In genomic region chr18:13447621-13448020, GRCh38 we compare ENCODE assay signal across 10 cellular contexts.
A peak's percentile ranks its signal among the peaks of the same experiment; 100 is the strongest.
DNase-seq lines count a peak whose midpoint lies in the region; ATAC-seq and TF ChIP-seq lines count a peak whose summit lies in the region.
"Had no signal": no experiment of that assay in that cellular context is flagged by ENCODE, and none has a peak within 500 bp of the region (broad histone marks: within the 10 kb centered on the region; RNA-seq: fewer than 3 reads in every experiment).

No MANE protein-coding gene starts in this region.

- H3K27ac ChIP-seq in mesodermal cell (ENCODE audit: low read depth, low read length, severe bottlenecking): peak overlapping the region; percentile 73

- ATAC-seq in GM21526 (IDR thresholded peaks at IDR 0.05; ENCODE audit: low FRiP score, unreplicated experiment): no peak

- no peaks in the 10 kb centered on the region for H3K36me3 Mint-ChIP-seq in brain
- H3K36me3 Mint-ChIP-seq in activated naive CD8-positive, alpha-beta T cell treated with anti-CD3 and anti-CD28 coated beads for 36 hours: peaks cover 5% of the 10 kb centered on the region

- H3K4me1 Mint-ChIP-seq in brain: peaks cover 21% of the 10 kb centered on the region
- H3K4me1 Mint-ChIP-seq in activated naive CD8-positive, alpha-beta T cell treated with anti-CD3 and anti-CD28 coated beads for 36 hours: peaks cover 36% of the 10 kb centered on the region

- H3K4me1 ChIP-seq in mesodermal cell (ENCODE audit: control insufficient read depth, insufficient read depth, low read length, poor library complexity, severe bottlenecking): peaks cover 29% of the 10 kb centered on the region

- H3K9me3 ChIP-seq in MG63: no peaks in the 10 kb centered on the region
- no peaks in the 10 kb centered on the region for H3K9me3 ChIP-seq in mesodermal cell (ENCODE audit: control insufficient read depth, low read length)
- H3K9me3 ChIP-seq: heart right ventricle had no signal

- H3K4me3 Mint-ChIP-seq in brain: peak overlapping the region; percentile 72 to 82 (median 78)
- no peak overlapping the region for H3K4me3 Mint-ChIP-seq in activated naive CD8-positive, alpha-beta T cell treated with anti-CD3 and anti-CD28 coated beads for 36 hours

- TF ChIP-seq CTCF in AG09309 (IDR thresholded peaks at IDR 0.05; ENCODE audit: control insufficient read depth, insufficient read depth, low read depth, low read length, missing control alignments) (no peak), brain (conservative IDR thresholded peaks at IDR 0.05) (no peak), GM10266 (IDR thresholded peaks at IDR 0.05; ENCODE audit: control insufficient read depth, insufficient read depth, low read depth, missing control alignments) (no peak)

- no peaks in the 10 kb centered on the region for H3K9me3 Mint-ChIP-seq in brain
- no peaks in the 10 kb centered on the region for H3K9me3 Mint-ChIP-seq in activated naive CD8-positive, alpha-beta T cell treated with anti-CD3 and anti-CD28 coated beads for 36 hours

- H3K4me3 ChIP-seq in AG09309 (ENCODE audit: control insufficient read depth, low read depth, low read length): no peak overlapping the region
- H3K4me3 ChIP-seq in MG63: no peak overlapping the region
- no peak overlapping the region for H3K4me3 ChIP-seq in mesodermal cell (ENCODE audit: extremely low read depth, insufficient read depth, low read length, poor library complexity, severe bottlenecking)
- H3K4me3 ChIP-seq: heart right ventricle had no signal

- H3K36me3 ChIP-seq in MG63 (no peaks in the 10 kb centered on the region), mesodermal cell (ENCODE audit: control insufficient read depth, insufficient read depth, low read length) (no peaks in the 10 kb centered on the region)
- H3K36me3 ChIP-seq: heart right ventricle had no signal

- peak overlapping the region; percentile 52 to 93 (median 81) for H3K27ac Mint-ChIP-seq in brain
- H3K27ac Mint-ChIP-seq in activated naive CD8-positive, alpha-beta T cell treated with anti-CD3 and anti-CD28 coated beads for 36 hours: no peak overlapping the region

- peaks cover 7% of the 10 kb centered on the region for H3K27me3 Mint-ChIP-seq in brain
- H3K27me3 Mint-ChIP-seq in activated naive CD8-positive, alpha-beta T cell treated with anti-CD3 and anti-CD28 coated beads for 36 hours: no peaks in the 10 kb centered on the region

- no peaks in the 10 kb centered on the region for H3K27me3 ChIP-seq in MG63
- H3K27me3 ChIP-seq: heart right ventricle had no signal

- WGBS in mesodermal cell (ENCODE audit: insufficient coverage in 2 of 2), 2 experiments: 12 to 19% methylated on average over 11 of the region's 12 CpGs

- peak; percentile 79 for DNase-seq in AG09309 (ENCODE audit: low read depth)
- peak; percentile 33 for DNase-seq in MG63
- DNase-seq in GM10266 (ENCODE audit: extremely low spot score): no peak
- DNase-seq in activated naive CD8-positive, alpha-beta T cell treated with anti-CD3 and anti-CD28 coated beads for 36 hours: no peak
- no peak for DNase-seq in activated naive CD4-positive, alpha-beta T cell treated with anti-CD3 and anti-CD28 coated beads, Interleukin-2, amount 50 U/mL, for 16 hours
- DNase-seq: activated CD4-positive, alpha-beta T cell treated with anti-CD3 and anti-CD28 coated beads for 4 hours had no signal

Comparison
In these comparisons a context has a peak if more than half of its experiments do, and no peak if none do; other contexts are left out.
1. DNase-seq: peak in AG09309 (single experiment) and MG63 (single experiment); none in GM10266 (single experiment), activated naive CD8-positive, alpha-beta T cell treated with anti-CD3 and anti-CD28 coated beads for 36 hours (single experiment) and activated naive CD4-positive, alpha-beta T cell treated with anti-CD3 and anti-CD28 coated beads, Interleukin-2, amount 50 U/mL, for 16 hours (single experiment).